ENCODE assay signal across 23 cellular contexts in genomic region chr11:1395773-1396374, GRCh38. TPM values are rescaled to one million over a fixed set of nuclear protein-coding genes. Genes with fewer than 3 reads are reported as not detected.
A peak's percentile ranks its signal among the peaks of the same experiment; 100 is the strongest.
DNase-seq lines count a peak whose midpoint lies in the region; ATAC-seq and TF ChIP-seq lines count a peak whose summit lies in the region.
"Had no signal": no experiment of that assay in that cellular context is flagged by ENCODE, and none has a peak within 500 bp of the region (broad histone marks: within the 10 kb centered on the region; RNA-seq: fewer than 3 reads in every experiment).

No MANE protein-coding gene starts in this region.

- H3K36me3 Mint-ChIP-seq in glutamatergic neuron (ENCODE audit: unreplicated experiment) (no peaks in the 10 kb centered on the region), endothelial cell (ENCODE audit: low read depth, unreplicated experiment) (peaks cover 4% of the 10 kb centered on the region)
- H3K36me3 Mint-ChIP-seq: CD8-positive, alpha-beta T cell had no signal

- no peaks in the 10 kb centered on the region for H3K9me3 ChIP-seq in breast epithelium
- H3K9me3 ChIP-seq: BLaER1 treated with 17β-estradiol and CSF1 and Interleukin-3, amounts not matched to agents 10 nM and 100 nM; Peyer's patch; SJSA1 had no signal

- DNase-seq in Right ventricle myocardium superior (peak; percentile 24), Right ventricle myocardium inferior (ENCODE audit: missing footprints) (no peak), glutamatergic neuron (peak; percentile 60), pons (ENCODE audit: low spot score) (peak; percentile 27), H4 (ENCODE audit: low spot score) (no peak), breast epithelium (ENCODE audit: low spot score in 2 of 2) (no peak), endothelial cell (ENCODE audit: low spot score) (no peak)
- DNase-seq: CD8-positive, alpha-beta T cell; DMS53; EL; GF-D8; HFFc6; KBM-7; MM.1S; NCI-H1092; NCI-H1436; NCI-H187 treated with DMSO at 0.1 percent for 48 hours; NCI-H2107; NCI-H748 treated with DMSO at 0.1 percent for 48 hours; NK-92 treated with Interleukin-12 subunit alpha and Interleukin-12 subunit beta, amount 100 ng/mL, for 24 hours; Peyer's patch had no signal

- H3K9me3 Mint-ChIP-seq in glutamatergic neuron (ENCODE audit: unreplicated experiment) (peaks cover 13% of the 10 kb centered on the region), endothelial cell (ENCODE audit: unreplicated experiment) (no peaks in the 10 kb centered on the region)
- H3K9me3 Mint-ChIP-seq: CD8-positive, alpha-beta T cell had no signal

- intact Hi-C loops in Right ventricle myocardium superior (cut with DNase I) = no loop called here
- intact Hi-C loops in Right ventricle myocardium inferior (cut with DNase I) = no loop called here
- intact Hi-C loops in breast epithelium (cut with DNase I; ENCODE audit: low total_unique reads) = loop anchor here (1.0 kb wide), 1 partner anchor 93 kb away; no protein-coding TSS in a partner anchor

- TF ChIP-seq POLR2A in breast epithelium (IDR thresholded peaks at IDR 0.05) = no peak

- no peaks in the 10 kb centered on the region for H3K36me3 ChIP-seq in breast epithelium
- H3K36me3 ChIP-seq: BLaER1 treated with 17β-estradiol and CSF1 and Interleukin-3, amounts not matched to agents 10 nM and 100 nM; Peyer's patch; SJSA1 had no signal

- ATAC-seq in Right ventricle myocardium superior (ENCODE audit: poor library complexity) (no peak), Right ventricle myocardium inferior (no peak)
- ATAC-seq: CD8-positive, alpha-beta T cell had no signal

- H3K27me3 Mint-ChIP-seq in glutamatergic neuron (ENCODE audit: unreplicated experiment) (peaks cover 18% of the 10 kb centered on the region), endothelial cell (ENCODE audit: unreplicated experiment) (peaks cover 11% of the 10 kb centered on the region)

- H3K27ac Mint-ChIP-seq in glutamatergic neuron (ENCODE audit: unreplicated experiment) (peak overlapping the region; percentile 43), endothelial cell (ENCODE audit: unreplicated experiment) (no peak overlapping the region)
- H3K27ac Mint-ChIP-seq: CD8-positive, alpha-beta T cell; HFFc6 had no signal

- H3K4me3 Mint-ChIP-seq in glutamatergic neuron (ENCODE audit: unreplicated experiment) (peak overlapping the region; percentile 42), endothelial cell (ENCODE audit: unreplicated experiment) (no peak overlapping the region)
- H3K4me3 Mint-ChIP-seq: CD8-positive, alpha-beta T cell; HFFc6 had no signal

- peaks cover under 1 to 56% of the 10 kb centered on the region in 2 donors for H3K27me3 ChIP-seq in breast epithelium

- H3K4me1 Mint-ChIP-seq in glutamatergic neuron (ENCODE audit: low read depth, unreplicated experiment) (peaks cover 10% of the 10 kb centered on the region), endothelial cell (ENCODE audit: unreplicated experiment) (no peaks in the 10 kb centered on the region)

- no peak overlapping the region for H3K27ac ChIP-seq in breast epithelium
- H3K27ac ChIP-seq: BLaER1 treated with 17β-estradiol and CSF1 and Interleukin-3, amounts not matched to agents 10 nM and 100 nM; Peyer's patch; SJSA1 had no signal

- H3K4me1 ChIP-seq in breast epithelium = no peaks in the 10 kb centered on the region

- no peak overlapping the region for H3K4me3 ChIP-seq in breast epithelium
- H3K4me3 ChIP-seq: BLaER1 treated with 17β-estradiol and CSF1 and Interleukin-3, amounts not matched to agents 10 nM and 100 nM; Peyer's patch; SJSA1 had no signal

- TF ChIP-seq CTCF in glutamatergic neuron (IDR thresholded peaks at IDR 0.05; ENCODE audit: partially characterized antibody, unreplicated experiment) = no peak
- TF ChIP-seq CTCF in breast epithelium (IDR thresholded peaks at IDR 0.05) = no peak
- TF ChIP-seq CTCF in endothelial cell (IDR thresholded peaks at IDR 0.05; ENCODE audit: unreplicated experiment) = no peak

RNA-seq across cellular contexts. Expression of gene BRSK2, which starts 6.1 kb away (rescaled TPM):
- total RNA-seq in Right ventricle myocardium superior (0.67 TPM), Right ventricle myocardium inferior (1.4 TPM), glutamatergic neuron (ENCODE audit: unreplicated experiment) (207 TPM), breast epithelium (under 1 TPM; 0.15 to 0.80 (median 0.66) TPM), endothelial cell (ENCODE audit: unreplicated experiment) (4.0 TPM)
- total RNA-seq in H4 (2014; rRNA removed; shearing (Covaris generic)) = 1.3 and 2.5 TPM in 2 replicates

Comparison
In these comparisons a context has a peak if more than half of its experiments do, and no peak if none do; other contexts are left out.
1. DNase-seq: peak in Right ventricle myocardium superior (single experiment), glutamatergic neuron (single experiment) and pons (single experiment); none in Right ventricle myocardium inferior (single experiment), H4 (single experiment), breast epithelium (0 of 2) and endothelial cell (single experiment).
2. RNA of gene BRSK2, which starts 6.1 kb away (total RNA-seq): 207 TPM in glutamatergic neuron (single experiment); 4.0 TPM in endothelial cell (single experiment), 1.3 to 2.5 TPM in H4, 1.4 TPM in Right ventricle myocardium inferior (single experiment), 0.67 TPM in Right ventricle myocardium superior (single experiment) and 0.15 to 0.80 TPM in breast epithelium; every median in the first group is over 10 times any median in the second.